ENCODE assay signal across 15 cellular contexts in the genomic region with DNA sequence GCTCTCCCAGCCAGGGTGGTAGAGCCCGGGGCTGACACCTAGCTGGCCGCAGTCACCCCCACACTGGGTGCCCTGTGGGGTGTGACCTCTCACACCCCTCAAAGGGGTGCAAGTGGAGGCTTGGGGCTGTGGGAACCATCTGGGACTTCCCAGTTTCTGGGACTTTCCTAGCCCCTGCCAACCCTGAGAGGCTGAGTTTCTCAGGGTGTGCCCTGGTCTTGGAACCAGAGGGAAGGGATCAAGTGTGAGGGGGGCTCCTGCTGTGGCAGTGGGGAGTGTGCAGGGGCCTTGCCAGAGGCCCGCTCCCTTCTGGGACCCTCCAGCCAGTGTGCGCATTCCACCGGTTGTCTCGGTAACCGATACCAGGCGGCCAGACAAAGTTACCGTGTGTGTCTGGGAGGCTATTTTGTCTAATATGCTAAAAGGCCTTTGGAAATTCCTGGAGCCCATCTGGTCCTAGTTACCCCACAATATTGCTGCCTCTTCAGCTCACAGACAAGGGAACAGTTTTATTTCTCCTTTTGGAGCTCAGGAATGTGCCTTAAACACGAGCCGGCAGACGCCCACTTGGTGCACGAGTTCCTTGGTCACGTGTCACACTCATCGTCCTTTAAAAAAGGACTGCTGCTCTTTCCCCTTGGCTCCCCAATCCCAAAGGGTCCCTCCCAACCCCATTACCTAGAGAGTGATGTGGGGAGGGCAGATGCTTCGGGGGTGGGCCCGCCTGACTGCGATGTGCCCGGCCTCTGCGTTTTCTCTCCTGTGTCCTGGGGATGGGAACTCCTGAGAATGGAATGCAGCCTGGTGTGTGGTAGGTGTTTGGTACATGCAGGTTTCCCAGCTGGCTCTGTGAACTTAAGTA. TPM values are rescaled to one million over a fixed set of nuclear protein-coding genes. Genes with fewer than 3 reads are reported as not detected.
DNase-seq lines count a peak whose midpoint lies in the region; TF ChIP-seq lines count a peak whose summit lies in the region.
"Had no signal": no experiment of that assay in that cellular context is flagged by ENCODE, and none has a peak within 500 bp of the region (broad histone marks: within the 10 kb centered on the region; RNA-seq: fewer than 3 reads in every experiment).

No MANE protein-coding gene starts in this region.

- H4K5ac ChIP-seq in mesendoderm (ENCODE audit: low read length): no peak overlapping the region

- no peaks in the 10 kb centered on the region for H3K79me1 ChIP-seq in mesendoderm (ENCODE audit: low read length)

- H3K27me3 ChIP-seq in endodermal cell (ENCODE audit: control insufficient read depth, insufficient read depth, low read length, poor library complexity, severe bottlenecking) (no peaks in the 10 kb centered on the region), mesendoderm (ENCODE audit: insufficient read depth, low read length, poor library complexity) (no peaks in the 10 kb centered on the region)

- 61 to 84% methylated on average over 6 to 20 of the region's 20 CpGs for WGBS in endodermal cell (ENCODE audit: insufficient coverage in 1 of 2, insufficient read length in 1 of 2), 2 experiments
- WGBS in mesendoderm (ENCODE audit: extremely low coverage, insufficient coverage, low lambda C conversion rate): no CpG with 5 or more reads among the region's 20 CpGs

- H3K4me1 ChIP-seq in endodermal cell (ENCODE audit: control insufficient read depth, insufficient read depth, low read length) (no peaks in the 10 kb centered on the region), mesendoderm (ENCODE audit: control insufficient read depth, low read depth, low read length) (no peaks in the 10 kb centered on the region)

- H3K56ac ChIP-seq in mesendoderm (ENCODE audit: low read length): no peak overlapping the region

- no peaks in the 10 kb centered on the region for H3K36me3 ChIP-seq in endodermal cell (ENCODE audit: control insufficient read depth, insufficient read depth, low read length)
- no peaks in the 10 kb centered on the region for H3K36me3 ChIP-seq in mesendoderm (ENCODE audit: control insufficient read depth, insufficient read depth, low read length)

- no peaks in the 10 kb centered on the region for H3K9me3 Mint-ChIP-seq in MCF 10A (ENCODE audit: unreplicated experiment)
- H3K9me3 Mint-ChIP-seq in endodermal cell: no peaks in the 10 kb centered on the region
- H3K9me3 Mint-ChIP-seq in type B pancreatic cell: no peaks in the 10 kb centered on the region

- no peak overlapping the region for H3K4me2 ChIP-seq in mesendoderm (ENCODE audit: low read length)

- H2BK5ac ChIP-seq in mesendoderm (ENCODE audit: low read length): no peak overlapping the region

- no peak for TF ChIP-seq CTCF in MCF 10A (IDR thresholded peaks at IDR 0.05; ENCODE audit: unreplicated experiment)
- no peak for TF ChIP-seq CTCF in endodermal cell (conservative IDR thresholded peaks at IDR 0.05)
- TF ChIP-seq CTCF in type B pancreatic cell (conservative IDR thresholded peaks at IDR 0.05): no peak
- no peak for TF ChIP-seq CTCF in GM13977 (IDR thresholded peaks at IDR 0.05; ENCODE audit: extremely low read depth, insufficient read depth, missing control alignments)

- intact Hi-C loops in MCF 10A (cut with micrococcal nuclease): no loop called here

- H3K23ac ChIP-seq in mesendoderm (ENCODE audit: low read length): peak overlapping the region; percentile 6

- H3K9ac ChIP-seq in endodermal cell (ENCODE audit: extremely low read depth, low read length, poor library complexity, severe bottlenecking) (no peak overlapping the region), mesendoderm (ENCODE audit: low read length) (no peak overlapping the region)

- H3K4me1 Mint-ChIP-seq in MCF 10A (ENCODE audit: insufficient read depth, unreplicated experiment) (peaks cover 29% of the 10 kb centered on the region), endodermal cell (no peaks in the 10 kb centered on the region), type B pancreatic cell (ENCODE audit: unreplicated experiment) (peaks cover 29% of the 10 kb centered on the region)

- H2BK120ac ChIP-seq in mesendoderm (ENCODE audit: low read depth, low read length): no peak overlapping the region

- H3K9me3 ChIP-seq in endodermal cell (ENCODE audit: control insufficient read depth, low read length): no peaks in the 10 kb centered on the region

- H2BK15ac ChIP-seq in mesendoderm (replicated peaks; ENCODE audit: low read depth): no peak overlapping the region

- H3K4ac ChIP-seq in mesendoderm (ENCODE audit: low read depth, low read length): no peak overlapping the region

- no peak overlapping the region for H4K8ac ChIP-seq in mesendoderm (ENCODE audit: low read depth, low read length)

- H3K27ac ChIP-seq in endodermal cell (ENCODE audit: low read depth, low read length) (peak overlapping the region; percentile 97), mesendoderm (ENCODE audit: low read depth, low read length) (no peak overlapping the region)

- H3K4me3 Mint-ChIP-seq in MCF 10A (ENCODE audit: unreplicated experiment): no peak overlapping the region
- H3K4me3 Mint-ChIP-seq in endodermal cell: no peak overlapping the region
- no peak overlapping the region for H3K4me3 Mint-ChIP-seq in type B pancreatic cell

- H3K36me3 Mint-ChIP-seq in MCF 10A (ENCODE audit: insufficient read depth, unreplicated experiment): no peaks in the 10 kb centered on the region
- no peaks in the 10 kb centered on the region for H3K36me3 Mint-ChIP-seq in endodermal cell (ENCODE audit: low read depth)
- no peaks in the 10 kb centered on the region for H3K36me3 Mint-ChIP-seq in type B pancreatic cell

- DNase-seq in T47D (ENCODE audit: low read depth in 1 of 2, low spot score in 1 of 2): peak; percentile 47 to 53
- DNase-seq in MCF 10A (ENCODE audit: unreplicated experiment): no peak
- DNase-seq in endodermal cell: no peak
- DNase-seq in mesendoderm: no peak
- no peak for DNase-seq in type B pancreatic cell (ENCODE audit: extremely low spot score, unreplicated experiment)
- DNase-seq in LoVo (ENCODE audit: low spot score): no peak
- DNase-seq in ecto neural progenitor cell (ENCODE audit: low spot score): no peak
- no peak for DNase-seq in GM13977 (ENCODE audit: low spot score)
- DNase-seq: activated CD4-positive, alpha-beta T cell treated with anti-CD3 and anti-CD28 coated beads for 4 hours; activated effector memory CD4-positive, alpha-beta T cell treated with Interleukin-2 at 50 U/mL for 16 hours; caudate nucleus; GDM1; NCI-H1694; NCI-H82 had no signal

- in situ Hi-C loops in T47D (cut with HindIII; ENCODE audit: low pct_unique_long_range_greater_than_20kb, low sequenced_read_pairs): no loop called here
- in situ Hi-C loops in GM13977 (cut with MboI; ENCODE audit: low pct_unique_long_range_greater_than_20kb, low sequenced_read_pairs, unreplicated experiment): no loop called here

- H3K79me2 ChIP-seq in mesendoderm (ENCODE audit: control insufficient read depth, insufficient read depth, low read length): no peaks in the 10 kb centered on the region

- POLR2A ChIA-PET in MCF 10A (lab: Yijun Ruan, JAX): interaction anchor here (0.6 to 2.1 kb wide), 3 partner anchors 12 to 1080 kb away, joined by 4 to 12 read pairs (median 11); no protein-coding TSS in a partner anchor

- CTCF ChIA-PET in MCF 10A (lab: Yijun Ruan, JAX): interaction anchor here (0.5 to 1.8 kb wide), 6 partner anchors 25 to 407 kb away, joined by 3 to 11 read pairs (median 4); partner anchors contain the start of gene WNT7A

- no peak overlapping the region for H2AK5ac ChIP-seq in mesendoderm (ENCODE audit: low read length)

- BruUV-seq in MCF 10A (replicated peaks; lab: Mats Ljungman, UMichigan): no TSS peak

- no peaks in the 10 kb centered on the region for H3K27me3 Mint-ChIP-seq in MCF 10A (ENCODE audit: insufficient read depth, unreplicated experiment)
- no peaks in the 10 kb centered on the region for H3K27me3 Mint-ChIP-seq in endodermal cell (ENCODE audit: insufficient read depth)
- no peaks in the 10 kb centered on the region for H3K27me3 Mint-ChIP-seq in type B pancreatic cell

- no peak overlapping the region for H3K27ac Mint-ChIP-seq in MCF 10A (ENCODE audit: low read depth, unreplicated experiment)
- no peak overlapping the region for H3K27ac Mint-ChIP-seq in endodermal cell
- peak overlapping the region; percentile 85 for H3K27ac Mint-ChIP-seq in type B pancreatic cell

- H3K4me3 ChIP-seq in endodermal cell (ENCODE audit: low read length) (no peak overlapping the region), mesendoderm (ENCODE audit: low read length) (no peak overlapping the region)
- H3K4me3 ChIP-seq: lung had no signal

- H3K18ac ChIP-seq in mesendoderm (ENCODE audit: low read length): no peak overlapping the region

RNA-seq across cellular contexts. Expression of gene HDAC11, which starts 33.2 kb away (rescaled TPM):
- total RNA-seq in MCF 10A (2022) (8.7 and 9.3 TPM in 2 replicates), endodermal cell (10 to 100 TPM; 17.0 to 17.1 TPM), type B pancreatic cell (ENCODE audit: low replicate concordance) (21.9 and 26.1 TPM in 2 replicates)
- 14.4 TPM for polyA plus RNA-seq in endodermal cell (2013, experiment 1 of 2)
- polyA plus RNA-seq in endodermal cell (2013, experiment 2 of 2): 16.7 TPM
- 2.6 TPM for polyA plus RNA-seq in mesendoderm (2013, experiment 1 of 2)
- 3.4 TPM for polyA plus RNA-seq in mesendoderm (2013, experiment 2 of 2)

RNA-seq across cellular contexts. Expression of gene FBLN2, which starts 35.6 kb away (rescaled TPM):
- total RNA-seq in MCF 10A (2022) (not detected in 2 replicates), endodermal cell (100 to 1,000 TPM in 1 of 2 donors, 10 to 100 TPM in 1; 86.1 to 136 TPM), type B pancreatic cell (ENCODE audit: low replicate concordance) (49.1 and 67.6 TPM in 2 replicates)
- 68.2 TPM for polyA plus RNA-seq in endodermal cell (2013, experiment 1 of 2)
- 78.4 TPM for polyA plus RNA-seq in endodermal cell (2013, experiment 2 of 2)
- polyA plus RNA-seq in mesendoderm (2013, experiment 1 of 2): 5.7 TPM
- 5.4 TPM for polyA plus RNA-seq in mesendoderm (2013, experiment 2 of 2)

Comparison
In these comparisons a context has a peak if more than half of its experiments do, and no peak if none do; other contexts are left out.
1. DNase-seq: peak in T47D (2 of 2); none in MCF 10A (single experiment), endodermal cell (single experiment), mesendoderm (single experiment), type B pancreatic cell (single experiment), LoVo (single experiment), ecto neural progenitor cell (single experiment) and GM13977 (single experiment).
2. RNA of gene FBLN2, which starts 35.6 kb away (total RNA-seq): 86.1 to 136 TPM in endodermal cell and 49.1 to 67.6 TPM in type B pancreatic cell; not detected in MCF 10A; every median in the first group is over 10 times any median in the second.